29 cellular contexts compared by ENCODE assay signal in the genomic region with DNA sequence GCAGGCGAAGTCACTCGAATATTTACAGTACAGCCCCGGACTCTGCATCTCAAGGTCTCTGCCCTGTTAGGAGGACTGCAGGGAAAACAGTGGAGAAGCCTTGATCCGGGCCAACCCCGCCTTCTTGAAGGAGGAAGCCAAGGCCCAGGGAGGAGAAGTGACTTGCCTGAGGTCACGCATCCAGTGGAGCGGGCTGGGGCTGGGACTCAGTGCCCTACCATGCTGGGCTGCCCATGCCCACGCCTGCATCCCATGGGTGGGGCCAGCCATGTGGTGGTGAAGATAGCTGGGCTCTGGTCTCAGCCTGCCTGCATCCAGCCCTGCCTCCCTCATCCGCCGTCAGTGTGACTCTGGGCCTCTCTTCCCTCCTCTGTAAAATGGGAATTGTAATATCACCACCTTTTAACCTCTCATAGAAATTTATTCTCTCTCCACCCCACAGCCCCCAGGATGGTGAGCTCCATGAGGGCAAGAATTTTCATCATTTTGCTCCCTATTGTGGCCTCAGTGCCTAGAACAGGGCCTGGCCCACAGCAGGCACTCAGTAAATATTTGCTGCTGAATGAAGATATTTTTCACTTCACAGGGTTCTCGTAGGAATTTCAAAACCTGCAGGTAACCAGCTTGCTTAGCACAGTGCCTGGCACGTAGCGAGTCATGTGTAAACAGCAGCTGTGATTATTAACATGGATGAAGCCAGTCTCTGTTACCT. TPM values are rescaled to one million over a fixed set of nuclear protein-coding genes. Genes with fewer than 3 reads are reported as not detected.
"Had no signal": no experiment of that assay in that cellular context is flagged by ENCODE, and none has a peak within 500 bp of the region (broad histone marks: within the 10 kb centered on the region; RNA-seq: fewer than 3 reads in every experiment).

No MANE protein-coding gene starts in this region.

- ATAC-seq: activated T-helper 17 cell treated with anti-CD3 and anti-CD28 coated beads, Interleukin-2, amount 50 U/mL, for 72 hours; heart right ventricle; left cardiac atrium; naive thymus-derived CD4-positive, alpha-beta T cell; T-cell had no signal

- FAIRE-seq: astrocyte had no signal

- H3K9me3 Mint-ChIP-seq: activated naive CD8-positive, alpha-beta T cell treated with anti-CD3 and anti-CD28 coated beads for 36 hours; activated T-cell treated with anti-CD3 and anti-CD28 coated beads, Interleukin-2, amount 50 U/mL, for 24 hours; activated T-helper 17 cell treated with anti-CD3 and anti-CD28 coated beads, Interleukin-2, amount 50 U/mL, for 72 hours; naive thymus-derived CD4-positive, alpha-beta T cell; neural crest cell; stimulated activated naive CD8-positive, alpha-beta T cell treated with anti-CD3 and anti-CD28 coated beads, Interleukin-15, Interleukin-2, amounts not matched to agents 100 ng/mL and 50 ng/mL, for 24 hours; T-cell had no signal

- H3K27me3 ChIP-seq: breast epithelium, uterus had no signal

- H3K4me1 ChIP-seq: breast epithelium, tibial artery, uterus had no signal

- H3K27me3 Mint-ChIP-seq: stimulated activated naive CD8-positive, alpha-beta T cell treated with anti-CD3 and anti-CD28 coated beads, Interleukin-15, Interleukin-2, amounts not matched to agents 100 ng/mL and 50 ng/mL, for 24 hours had no signal

- H3K36me3 Mint-ChIP-seq: activated naive CD8-positive, alpha-beta T cell treated with anti-CD3 and anti-CD28 coated beads for 36 hours; naive thymus-derived CD4-positive, alpha-beta T cell; T-cell had no signal

- H3K9me3 ChIP-seq: breast epithelium, heart right ventricle, tibial artery, uterus had no signal

- H3K27ac ChIP-seq: breast epithelium, coronary artery, heart right ventricle, tibial artery, uterus had no signal

- H3K4me3 Mint-ChIP-seq: activated naive CD8-positive, alpha-beta T cell treated with anti-CD3 and anti-CD28 coated beads for 36 hours; activated T-cell treated with anti-CD3 and anti-CD28 coated beads, Interleukin-2, amount 50 U/mL, for 24 hours; activated T-helper 17 cell treated with anti-CD3 and anti-CD28 coated beads, Interleukin-2, amount 50 U/mL, for 72 hours; naive thymus-derived CD4-positive, alpha-beta T cell; neural crest cell; stimulated activated naive CD8-positive, alpha-beta T cell treated with anti-CD3 and anti-CD28 coated beads, Interleukin-15, Interleukin-2, amounts not matched to agents 100 ng/mL and 50 ng/mL, for 24 hours; T-cell had no signal

- H3K27ac Mint-ChIP-seq: activated naive CD8-positive, alpha-beta T cell treated with anti-CD3 and anti-CD28 coated beads for 36 hours; activated T-cell treated with anti-CD3 and anti-CD28 coated beads, Interleukin-2, amount 50 U/mL, for 24 hours; activated T-helper 17 cell treated with anti-CD3 and anti-CD28 coated beads, Interleukin-2, amount 50 U/mL, for 72 hours; naive thymus-derived CD4-positive, alpha-beta T cell; progenitor cell of endocrine pancreas; stimulated activated naive CD8-positive, alpha-beta T cell treated with anti-CD3 and anti-CD28 coated beads, Interleukin-15, Interleukin-2, amounts not matched to agents 100 ng/mL and 50 ng/mL, for 24 hours had no signal

- H3K36me3 ChIP-seq: breast epithelium, heart right ventricle, tibial artery, uterus had no signal

- H3K4me3 ChIP-seq: breast epithelium, coronary artery, heart right ventricle, tibial artery, uterus had no signal

- DNase-seq: activated CD4-positive, alpha-beta T cell treated with anti-CD3 and anti-CD28 coated beads, Interleukin-2, amount 50 U/mL, for 48 hours; activated CD8-positive, alpha-beta memory T cell treated with anti-CD3 and anti-CD28 coated beads, Interleukin-2, amount 50 U/mL, for 4 hours; activated naive CD4-positive, alpha-beta T cell treated with Interleukin-2 at 50 U/mL for 16 hours; activated naive CD8-positive, alpha-beta T cell treated with anti-CD3 and anti-CD28 coated beads for 36 hours; activated T-cell treated with anti-CD3 and anti-CD28 coated beads, Interleukin-2, amount 50 U/mL, for 24 hours; cerebellar nuclear complex; foreskin fibroblast; heart right ventricle; islet precursor cell; left cardiac atrium; naive thymus-derived CD4-positive, alpha-beta T cell; stimulated activated CD4-positive, alpha-beta T cell treated with anti-CD3 and anti-CD28 coated beads, Interleukin-12 subunit alpha, Interleukin-12 subunit beta, amount 100 ng/mL, for 4 hours; stimulated activated CD4-positive, alpha-beta T cell treated with anti-CD3 and anti-CD28 coated beads, Interleukin-4, amount 100 ng/mL, for 4 hours; T-cell; T-helper 9 cell; tibial artery; uterus had no signal

RNA-seq across cellular contexts. Expression of a gene that starts 57.3 kb away (rescaled TPM):
- total RNA-seq: activated naive CD8-positive, alpha-beta T cell treated with anti-CD3 and anti-CD28 coated beads for 36 hours; activated T-helper 17 cell treated with anti-CD3 and anti-CD28 coated beads, Interleukin-2, amount 50 U/mL, for 72 hours; astrocyte; breast epithelium; epithelial cell of proximal tubule; fibroblast of lung; heart right ventricle; left cardiac atrium; liver; mesenteric fat pad; naive thymus-derived CD4-positive, alpha-beta T cell; neural crest cell; omental fat pad; T-cell had no signal
- polyA plus RNA-seq: fibroblast of lung; heart right ventricle; liver; naive thymus-derived CD4-positive, alpha-beta T cell had no signal
